In the genomic region with DNA sequence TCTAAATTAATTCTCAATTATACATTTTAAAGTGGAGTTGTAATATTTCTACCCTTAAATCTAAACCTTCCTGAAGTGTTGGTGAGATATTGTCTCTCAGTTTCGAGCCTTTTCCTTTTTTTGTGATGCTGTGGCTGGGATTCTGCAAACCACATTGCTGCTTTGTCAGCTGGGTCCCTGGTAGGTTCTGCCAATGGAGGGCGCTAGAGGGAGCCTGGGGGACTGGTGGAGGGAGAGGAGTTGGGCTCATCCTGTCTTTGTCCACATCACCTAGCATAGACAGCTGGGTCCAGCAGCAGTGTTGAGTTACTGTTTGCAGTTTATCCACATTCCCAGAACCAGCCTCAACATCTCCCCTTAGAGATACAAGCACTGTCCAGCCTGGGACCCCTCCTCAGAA, we compare ENCODE assay signal across 2 cellular contexts.
TF ChIP-seq lines count a peak whose summit lies in the region.

No MANE protein-coding gene starts in this region.

TF ChIP-seq in HCT116, 20 proteins besides CTCF, POLR2A, EP300 and RAD21 (continued from another document):
- TF ChIP-seq SIN3A (IDR thresholded peaks at IDR 0.05; ENCODE audit: low read depth): no peak

TF ChIP-seq in WTC11, 78 proteins besides CTCF, POLR2A, EP300 and RAD21 (continued from another document):
- TF ChIP-seq, protein P1, sequence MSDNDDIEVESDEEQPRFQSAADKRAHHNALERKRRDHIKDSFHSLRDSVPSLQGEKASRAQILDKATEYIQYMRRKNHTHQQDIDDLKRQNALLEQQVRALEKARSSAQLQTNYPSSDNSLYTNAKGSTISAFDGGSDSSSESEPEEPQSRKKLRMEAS (CRISPR knock-in tag; IDR thresholded peaks at IDR 0.05): no peak
- no peak for TF ChIP-seq ETV6 (CRISPR knock-in tag; IDR thresholded peaks at IDR 0.05)
